17 cellular contexts compared by ENCODE assay signal in the genomic region with DNA sequence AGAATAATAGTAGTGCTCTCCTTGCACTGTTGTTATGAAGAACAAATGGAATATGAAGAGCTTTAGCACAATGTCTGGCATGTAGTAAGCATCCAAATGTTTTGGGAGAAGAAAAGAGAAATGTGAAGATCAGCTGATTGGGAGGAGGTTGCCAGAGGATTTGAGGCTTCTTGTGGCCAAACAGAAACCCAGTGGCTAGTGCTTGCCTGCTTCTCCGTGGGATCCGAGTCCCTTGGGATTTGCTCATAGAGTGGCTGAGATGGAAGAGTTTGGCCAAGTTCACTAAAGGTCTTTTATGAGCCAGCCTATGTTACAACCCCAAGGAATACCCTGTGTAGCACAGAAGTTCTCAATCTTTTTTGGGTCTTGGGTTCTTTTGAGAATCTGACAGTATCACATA.
A peak's percentile ranks its signal among the peaks of the same experiment; 100 is the strongest.
DNase-seq lines count a peak whose midpoint lies in the region; ATAC-seq and TF ChIP-seq lines count a peak whose summit lies in the region.
"Had no signal": no experiment of that assay in that cellular context is flagged by ENCODE, and none has a peak within 500 bp of the region (broad histone marks: within the 10 kb centered on the region; RNA-seq: fewer than 3 reads in every experiment).

No MANE protein-coding gene starts in this region.

- H2AFZ ChIP-seq in mammary epithelial cell (ENCODE audit: low read depth, low read length): no peak overlapping the region

- H3K9me3 ChIP-seq in breast epithelium: no peaks in the 10 kb centered on the region
- no peaks in the 10 kb centered on the region for H3K9me3 ChIP-seq in mammary epithelial cell (replicated peaks; ENCODE audit: insufficient read depth, low read length)
- H3K9me3 ChIP-seq in right cardiac atrium (ENCODE audit: control insufficient read depth, low read length): no peaks in the 10 kb centered on the region
- H3K9me3 ChIP-seq in spleen: no peaks in the 10 kb centered on the region

- no peak overlapping the region for H3K9ac ChIP-seq in mammary epithelial cell (ENCODE audit: insufficient read depth, low read length)

- dilution Hi-C loops in mammary epithelial cell (cut with HindIII; ENCODE audit: low sequenced_read_pairs): no loop called here

- in situ Hi-C loops in mammary epithelial cell (cut with MboI; ENCODE audit: low sequenced_read_pairs in 2 of 2): no loop called here

- no TSS peak for BruUV-seq in mammary epithelial cell (replicated peaks; lab: Mats Ljungman, UMichigan)

- WGBS in mammary epithelial cell (ENCODE audit: low coverage, missing lambda C conversion rate): 81% methylated on average over 2 of the region's 2 CpGs
- 69% methylated on average over 2 of the region's 2 CpGs for WGBS in right cardiac atrium
- WGBS in spleen, 5 donors: 87 to 99% (median 98%) methylated on average over 2 of the region's 2 CpGs

- ATAC-seq in right cardiac atrium (peak; percentile 4 to 28), HG03095 (IDR thresholded peaks at IDR 0.05; ENCODE audit: unreplicated experiment) (no peak)
- ATAC-seq: foreskin keratinocyte; stimulated activated naive CD8-positive, alpha-beta T cell treated with anti-CD3 and anti-CD28 coated beads, Interleukin-15, Interleukin-2, amounts not matched to agents 100 U/mL and 50 U/mL, for 24 hours had no signal

- H3K27me3 ChIP-seq in breast epithelium (no peaks in the 10 kb centered on the region), mammary epithelial cell (ENCODE audit: insufficient read depth, low read length) (peaks cover 2% of the 10 kb centered on the region), right cardiac atrium (ENCODE audit: control insufficient read depth, insufficient read depth) (no peaks in the 10 kb centered on the region), spleen (replicated peaks in 1 of 7) (no peaks in the 10 kb centered on the region)
- H3K27me3 ChIP-seq: foreskin keratinocyte had no signal

- H3K4me1 ChIP-seq in breast epithelium (peaks cover 0 to 21% of the 10 kb centered on the region in 2 donors), mammary epithelial cell (ENCODE audit: insufficient read depth, low read length) (no peaks in the 10 kb centered on the region), right cardiac atrium (ENCODE audit: control insufficient read depth, insufficient read depth, low read length) (peaks cover 7% of the 10 kb centered on the region), spleen (peaks cover 0 to 6% (median 0%) of the 10 kb centered on the region in 6 donors)
- H3K4me1 ChIP-seq: foreskin keratinocyte had no signal

- DNase-seq in breast epithelium (ENCODE audit: low spot score in 2 of 2): no peak
- no peak for DNase-seq in mammary epithelial cell
- DNase-seq in right cardiac atrium: no peak
- no peak for DNase-seq in spleen
- DNase-seq in NCI-H2196 treated with DMSO at 0.1 percent for 48 hours (lab: John Stamatoyannopoulos, UW; ENCODE audit: unreplicated experiment): no peak
- DNase-seq in T-helper 1 cell: no peak
- no peak for DNase-seq in stimulated activated CD4-positive, alpha-beta T cell treated with anti-CD3 and anti-CD28 coated beads, Interleukin-4, amount 100 ng/mL, for 4 hours
- DNase-seq: activated CD4-positive, alpha-beta memory T cell treated with anti-CD3 and anti-CD28 coated beads, Interleukin-2, amount 10 ng/mL, durations not matched to agents 7 days and 5 days; activated T-cell treated with anti-CD3 and anti-CD28 coated beads, Interleukin-2, amount 50 U/mL, for 24 hours; effector memory CD4-positive, alpha-beta T cell; foreskin keratinocyte; NCI-H1694 treated with DMSO at 0.1 percent for 48 hours; NCI-H446 treated with DMSO at 0.1 percent for 48 hours; stimulated activated naive CD8-positive, alpha-beta T cell treated with anti-CD3 and anti-CD28 coated beads, Interleukin-15, Interleukin-2, amounts not matched to agents 100 U/mL and 50 U/mL, for 24 hours had no signal

- H4K20me1 ChIP-seq in mammary epithelial cell (ENCODE audit: insufficient read depth, low read length): peaks cover 1% of the 10 kb centered on the region

- H3K27ac ChIP-seq in breast epithelium (peak overlapping the region; percentile 75 to 85), mammary epithelial cell (ENCODE audit: insufficient read depth, low read depth, low read length) (no peak overlapping the region), right cardiac atrium (ENCODE audit: low read length) (peak overlapping the region; percentile 53), spleen (peak overlapping the region in 5 of 8 donors; percentile 9 to 39 (median 29))
- H3K27ac ChIP-seq: 22Rv1, foreskin keratinocyte, HL-60 had no signal

- intact Hi-C loops in breast epithelium (cut with DNase I; ENCODE audit: low total_unique reads) (no loop called here), mammary epithelial cell (cut with micrococcal nuclease) (no loop called here), right cardiac atrium (cut with DNase I) (no loop called here), spleen (cut with DNase I; ENCODE audit: low total_unique reads) (no loop called here)

- TF ChIP-seq CTCF in breast epithelium (IDR thresholded peaks at IDR 0.05): no peak
- no peak for TF ChIP-seq CTCF in mammary epithelial cell (conservative IDR thresholded peaks at IDR 0.05 in 1 of 2, IDR thresholded peaks at IDR 0.05 in 1 of 2; ENCODE audit: extremely low read depth in 1 of 2, insufficient read depth in 1 of 2, low read depth in 1 of 2, low read length in 2 of 2)
- no peak for TF ChIP-seq CTCF in spleen (IDR thresholded peaks at IDR 0.05 in 8 of 11, conservative IDR thresholded peaks at IDR 0.05 in 3 of 11)

- H3K4me3 ChIP-seq in breast epithelium (no peak overlapping the region), mammary epithelial cell (replicated peaks in 1 of 3; ENCODE audit: insufficient read depth in 1 of 3, low read depth in 2 of 3, low read length in 3 of 3) (no peak overlapping the region), right cardiac atrium (ENCODE audit: low read length) (no peak overlapping the region), spleen (no peak overlapping the region)

- CTCF ChIA-PET in mammary epithelial cell (lab: Charles Lee; ENCODE audit: low non-redundant PET): no interaction called here

- no peak for TF ChIP-seq POLR2A in breast epithelium (IDR thresholded peaks at IDR 0.05)
- TF ChIP-seq POLR2A in spleen (IDR thresholded peaks at IDR 0.05): no peak

- no peaks in the 10 kb centered on the region for H3K36me3 ChIP-seq in breast epithelium
- no peaks in the 10 kb centered on the region for H3K36me3 ChIP-seq in mammary epithelial cell (ENCODE audit: insufficient read depth, low read length)
- peaks cover 0 to 14% (median 0%) of the 10 kb centered on the region in 6 donors for H3K36me3 ChIP-seq in spleen

- H3K4me2 ChIP-seq in mammary epithelial cell (ENCODE audit: insufficient read depth, low read depth, low read length): no peak overlapping the region

- no peaks in the 10 kb centered on the region for H3K79me2 ChIP-seq in mammary epithelial cell (ENCODE audit: insufficient read depth, low read length)
